Comparison of ENCODE assay signal across 14 cellular contexts in the genomic region with DNA sequence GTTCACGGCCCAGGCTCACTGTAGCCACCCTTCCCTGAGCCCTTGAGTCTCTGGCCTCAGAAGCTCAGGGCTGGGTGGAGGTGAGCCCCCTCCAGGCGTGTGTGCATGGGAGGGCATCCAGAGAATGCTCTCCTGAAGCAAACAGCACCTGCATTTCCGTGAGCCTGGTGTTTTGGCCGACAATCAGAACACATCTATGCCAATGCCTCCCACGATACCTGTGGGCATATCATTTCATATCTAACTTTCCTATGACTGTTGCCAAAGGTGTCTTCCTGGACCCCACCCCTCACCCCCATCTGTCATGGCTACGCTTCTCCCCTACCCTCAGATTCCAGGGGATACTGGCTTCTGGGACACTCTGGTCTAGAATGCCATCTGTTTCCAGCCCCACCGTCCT. TPM values are rescaled to one million over a fixed set of nuclear protein-coding genes. Genes with fewer than 3 reads are reported as not detected.
DNase-seq lines count a peak whose midpoint lies in the region; ATAC-seq and TF ChIP-seq lines count a peak whose summit lies in the region.
"Had no signal": no experiment of that assay in that cellular context is flagged by ENCODE, and none has a peak within 500 bp of the region (broad histone marks: within the 10 kb centered on the region; RNA-seq: fewer than 3 reads in every experiment).

No MANE protein-coding gene starts in this region.

- H3K4me1 Mint-ChIP-seq in nephron = peaks cover 29% of the 10 kb centered on the region

- no peaks in the 10 kb centered on the region for H3K27me3 ChIP-seq in right atrium auricular region
- H3K27me3 ChIP-seq in H7 (ENCODE audit: control insufficient read depth, insufficient read depth, low read length) = no peaks in the 10 kb centered on the region; the same call in 1 of the 2 replicates
- H3K27me3 ChIP-seq: SJCRH30 had no signal

- TF ChIP-seq CTCF in C4-2B (conservative IDR thresholded peaks at IDR 0.05) (no peak), right atrium auricular region (IDR thresholded peaks at IDR 0.05) (no peak), nephron (IDR thresholded peaks at IDR 0.05; ENCODE audit: unreplicated experiment in 3 of 3) (no peak)

- DNase-seq in NCI-H226 = peak; percentile 0
- no peak for DNase-seq in right atrium auricular region (ENCODE audit: low spot score)
- DNase-seq in H7 = no peak
- no peak for DNase-seq in activated gamma-delta T cell treated with Interleukin-2 at 50 U/mL for 16 hours
- DNase-seq in activated CD8-positive, alpha-beta memory T cell treated with anti-CD3 and anti-CD28 coated beads, Interleukin-2, amount 50 U/mL, for 48 hours = no peak
- DNase-seq: C1 segment of cervical spinal cord, NCI-H510A, NCI-H748 treated with DMSO at 0.1 percent for 48 hours, RPMI8226 had no signal

- peaks cover 0 to 28% of the 10 kb centered on the region in 2 donors for H3K4me1 ChIP-seq in right atrium auricular region

- ATAC-seq in GM19455 (IDR thresholded peaks at IDR 0.05; ENCODE audit: unreplicated experiment) = no peak
- ATAC-seq: K562 had no signal

- H3K27ac ChIP-seq in C4-2B (peak overlapping the region; percentile 11), right atrium auricular region (peak overlapping the region; percentile 14 to 23)
- H3K27ac ChIP-seq: SJCRH30 had no signal

- no peaks in the 10 kb centered on the region for H3K9me3 Mint-ChIP-seq in nephron

- H3K36me3 Mint-ChIP-seq in nephron (ENCODE audit: low read depth) = no peaks in the 10 kb centered on the region

- H3K4me3 Mint-ChIP-seq in nephron = no peak overlapping the region

- peak overlapping the region in 2 of 3 experiments; percentile 65 to 92 for H3K27ac Mint-ChIP-seq in nephron

- peaks cover 4% of the 10 kb centered on the region for H3K27me3 Mint-ChIP-seq in nephron (ENCODE audit: low read depth)

- no peak overlapping the region for H3K4me3 ChIP-seq in right atrium auricular region
- H3K4me3 ChIP-seq in H7 (ENCODE audit: insufficient read depth, low read depth, low read length) = no peak overlapping the region
- H3K4me3 ChIP-seq: K562, SJCRH30 had no signal

- no peaks in the 10 kb centered on the region for H3K36me3 ChIP-seq in right atrium auricular region
- H3K36me3 ChIP-seq in H7 (replicated peaks; ENCODE audit: control insufficient read depth, insufficient read depth, low read length) = no peaks in the 10 kb centered on the region
- H3K36me3 ChIP-seq: SJCRH30 had no signal

- H3K9me3 ChIP-seq in right atrium auricular region = no peaks in the 10 kb centered on the region
- H3K9me3 ChIP-seq: SJCRH30 had no signal

RNA-seq across cellular contexts. Expression of gene RAB6B, which starts 53.3 kb away (rescaled TPM):
- total RNA-seq in right atrium auricular region = 10 to 100 TPM in 1 of 2 donors, 1 to 10 TPM in 1; 9.5 to 11.5 TPM
- total RNA-seq in H7 (2014; rRNA removed; shearing (Covaris generic)) = 1.2 and 2.4 TPM in 2 replicates
